Comparison of ENCODE assay signal across 1 cellular context in the genomic region with DNA sequence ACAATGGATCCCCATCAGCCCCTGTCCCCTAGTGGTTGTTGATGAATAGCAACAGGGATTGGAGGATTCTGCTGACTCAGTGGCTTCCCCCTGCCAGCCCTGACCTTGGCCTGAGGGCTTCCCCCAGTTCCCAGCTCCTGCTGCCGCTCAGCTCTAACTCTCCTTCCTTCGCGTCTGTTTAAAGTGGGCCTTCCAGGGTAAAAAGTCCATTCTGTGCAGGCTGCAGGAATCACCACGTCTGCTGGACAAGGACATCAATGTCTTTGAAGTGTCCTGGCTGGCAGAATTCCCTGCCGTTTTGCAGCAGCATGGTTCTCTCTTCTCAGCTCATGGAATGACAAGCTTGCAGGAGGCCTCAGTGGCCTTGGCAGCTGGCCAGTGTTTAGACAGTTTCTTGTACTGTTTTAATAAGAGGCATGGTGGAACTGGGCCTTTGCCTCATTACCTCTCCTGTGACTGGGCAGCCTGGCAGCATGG.
TF ChIP-seq lines count a peak whose summit lies in the region.

No MANE protein-coding gene starts in this region.

TF ChIP-seq in K562, 482 proteins besides CTCF, POLR2A, EP300 and RAD21 (continued from another document):
- TF ChIP-seq, protein P1, sequence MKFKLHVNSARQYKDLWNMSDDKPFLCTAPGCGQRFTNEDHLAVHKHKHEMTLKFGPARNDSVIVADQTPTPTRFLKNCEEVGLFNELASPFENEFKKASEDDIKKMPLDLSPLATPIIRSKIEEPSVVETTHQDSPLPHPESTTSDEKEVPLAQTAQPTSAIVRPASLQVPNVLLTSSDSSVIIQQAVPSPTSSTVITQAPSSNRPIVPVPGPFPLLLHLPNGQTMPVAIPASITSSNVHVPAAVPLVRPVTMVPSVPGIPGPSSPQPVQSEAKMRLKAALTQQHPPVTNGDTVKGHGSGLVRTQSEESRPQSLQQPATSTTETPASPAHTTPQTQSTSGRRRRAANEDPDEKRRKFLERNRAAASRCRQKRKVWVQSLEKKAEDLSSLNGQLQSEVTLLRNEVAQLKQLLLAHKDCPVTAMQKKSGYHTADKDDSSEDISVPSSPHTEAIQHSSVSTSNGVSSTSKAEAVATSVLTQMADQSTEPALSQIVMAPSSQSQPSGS (CRISPR knock-in tag; IDR thresholded peaks at IDR 0.05): no peak
